In genomic region chr19:16180611-16181010, GRCh38 we compare ENCODE assay signal across 14 cellular contexts.
DNase-seq lines count a peak whose midpoint lies in the region; ATAC-seq lines count a peak whose summit lies in the region.
"Had no signal": no experiment of that assay in that cellular context is flagged by ENCODE, and none has a peak within 500 bp of the region (broad histone marks: within the 10 kb centered on the region; RNA-seq: fewer than 3 reads in every experiment).

No MANE protein-coding gene starts in this region.

- DNase-seq in AG08395 (ENCODE audit: low spot score) (peak; percentile 90), HS-27A (ENCODE audit: low read depth) (peak; percentile 77), amniotic epithelial cell (ENCODE audit: low read depth) (peak; percentile 77), iPS-NIHi7 (ENCODE audit: extremely low spot score) (peak; percentile 50), SIG-M5 treated with dmso at 0.1 percent for 504 hours (lab: John Stamatoyannopoulos, UW; ENCODE audit: unreplicated experiment) (no peak)
- DNase-seq: activated CD8-positive, alpha-beta memory T cell treated with anti-CD3 and anti-CD28 coated beads for 24 hours; activated naive CD4-positive, alpha-beta T cell treated with anti-CD3 and anti-CD28 coated beads, Interleukin-2, amount 50 U/mL, for 16 hours; BE2C; hypothalamus; T-helper 9 cell; thyroid gland had no signal

- ATAC-seq in HG03280 (IDR thresholded peaks at IDR 0.05; ENCODE audit: unreplicated experiment): no peak
- ATAC-seq in GM21381 (IDR thresholded peaks at IDR 0.05; ENCODE audit: unreplicated experiment): no peak
- ATAC-seq in HG03432 (IDR thresholded peaks at IDR 0.05; ENCODE audit: unreplicated experiment): no peak
